Comparison of ENCODE assay signal across 1 cellular context in the genomic region with DNA sequence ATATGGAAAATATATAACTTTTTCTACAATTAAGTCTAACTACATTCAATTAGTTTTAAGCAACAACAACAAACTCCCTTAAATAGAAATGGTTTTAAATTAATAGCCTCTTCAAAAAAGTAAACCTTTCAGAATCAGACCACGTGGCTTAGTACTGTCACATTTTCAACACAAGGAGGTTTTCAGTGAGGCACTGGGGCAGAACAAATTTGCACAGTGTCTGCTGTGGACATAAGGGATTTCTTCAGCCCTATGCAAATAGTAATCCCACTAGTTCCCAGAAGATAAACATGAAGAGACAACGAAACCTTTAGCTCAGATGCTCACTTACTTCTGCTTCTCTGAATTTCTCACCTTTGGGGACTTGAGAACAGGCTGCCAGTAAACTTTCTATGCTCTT.
TF ChIP-seq lines count a peak whose summit lies in the region.

No MANE protein-coding gene starts in this region.

TF ChIP-seq in HepG2, 621 proteins besides CTCF, POLR2A, EP300 and RAD21 (continued from another document):
- TF ChIP-seq GPN1 (CRISPR knock-in tag; IDR thresholded peaks at IDR 0.05; ENCODE audit: borderline replicate concordance) (no peak), XRCC5 (optimal IDR thresholded peaks at IDR 0.05; ENCODE audit: low read length) (no peak), ZNF772 (CRISPR knock-in tag; IDR thresholded peaks at IDR 0.05) (peak; percentile 58; the same call in 1 of the 2 replicates), CENPT (CRISPR knock-in tag; IDR thresholded peaks at IDR 0.05; ENCODE audit: low read depth) (no peak), TFAP4 (IDR thresholded peaks at IDR 0.05; ENCODE audit: borderline replicate concordance, low read depth) (0 out of 2 replicates have a peak, but pooled peaks have one; percentile 39), ZNF605 (CRISPR knock-in tag; IDR thresholded peaks at IDR 0.05) (no peak), RBM22 (optimal IDR thresholded peaks at IDR 0.05; ENCODE audit: low read length) (no peak), ZMYM4 (CRISPR knock-in tag; IDR thresholded peaks at IDR 0.05) (peak; percentile 68), GATAD1 (CRISPR knock-in tag; IDR thresholded peaks at IDR 0.05) (peak; percentile 15; the same call in 1 of the 2 replicates), ZNF207 (IDR thresholded peaks at IDR 0.05; ENCODE audit: borderline replicate concordance) (no peak), KMT2A (CRISPR knock-in tag; IDR thresholded peaks at IDR 0.05) (no peak), ZNF850 (CRISPR knock-in tag; conservative IDR thresholded peaks at IDR 0.05) (no peak), NFYB (CRISPR knock-in tag; IDR thresholded peaks at IDR 0.05) (no peak), GATAD2A (CRISPR knock-in tag; IDR thresholded peaks at IDR 0.05) (peak; percentile 91), ZNF615 (CRISPR knock-in tag; IDR thresholded peaks at IDR 0.05; ENCODE audit: borderline replicate concordance) (no peak), FOXC1 (CRISPR knock-in tag; IDR thresholded peaks at IDR 0.05; ENCODE audit: borderline replicate concordance) (no peak), ZNF180 (CRISPR knock-in tag; IDR thresholded peaks at IDR 0.05; ENCODE audit: borderline replicate concordance, low read depth) (no peak), ZNF580 (CRISPR knock-in tag; IDR thresholded peaks at IDR 0.05; ENCODE audit: borderline replicate concordance, low read depth) (0 out of 2 replicates have a peak, but pooled peaks have one; percentile 40), GFI1 (CRISPR knock-in tag; IDR thresholded peaks at IDR 0.05; ENCODE audit: borderline replicate concordance) (peak; percentile 93), RCOR2 (CRISPR knock-in tag; IDR thresholded peaks at IDR 0.05) (0 out of 2 replicates have a peak, but pooled peaks have one; percentile 54), ZNF160 (CRISPR knock-in tag; IDR thresholded peaks at IDR 0.05) (no peak; the same call in 1 of the 2 replicates), SAFB2 (CRISPR knock-in tag; IDR thresholded peaks at IDR 0.05; ENCODE audit: borderline replicate concordance, low read depth) (no peak), HNF1B (CRISPR knock-in tag; IDR thresholded peaks at IDR 0.05) (no peak), NR2C2 (CRISPR knock-in tag; IDR thresholded peaks at IDR 0.05; ENCODE audit: borderline replicate concordance) (no peak), ZNF703 (CRISPR knock-in tag; IDR thresholded peaks at IDR 0.05; ENCODE audit: borderline replicate concordance) (peak; percentile 88), ISX (CRISPR knock-in tag; conservative IDR thresholded peaks at IDR 0.05) (no peak), HHEX (CRISPR knock-in tag; IDR thresholded peaks at IDR 0.05) (peak; percentile 99), ZSCAN9 (CRISPR knock-in tag; IDR thresholded peaks at IDR 0.05; ENCODE audit: borderline replicate concordance) (0 out of 2 replicates have a peak, but pooled peaks have one; percentile 33), AGO2 (optimal IDR thresholded peaks at IDR 0.05; ENCODE audit: low read depth, low read length) (no peak), ZNF788 (CRISPR knock-in tag; IDR thresholded peaks at IDR 0.05; ENCODE audit: borderline replicate concordance) (no peak), ZFP36 (IDR thresholded peaks at IDR 0.05; ENCODE audit: borderline replicate concordance, low read depth, low read length, partially characterized antibody) (peak; percentile 85), ZSCAN21 (CRISPR knock-in tag; IDR thresholded peaks at IDR 0.05; ENCODE audit: borderline replicate concordance) (no peak), FOXP1 (IDR thresholded peaks at IDR 0.05) (no peak), FOXP1 (CRISPR knock-in tag; IDR thresholded peaks at IDR 0.05) (peak; percentile 81), ELF1 (CRISPR knock-in tag; IDR thresholded peaks at IDR 0.05) (no peak), ZNF34 (CRISPR knock-in tag; IDR thresholded peaks at IDR 0.05; ENCODE audit: borderline replicate concordance) (no peak)
- TF ChIP-seq, protein P1, sequence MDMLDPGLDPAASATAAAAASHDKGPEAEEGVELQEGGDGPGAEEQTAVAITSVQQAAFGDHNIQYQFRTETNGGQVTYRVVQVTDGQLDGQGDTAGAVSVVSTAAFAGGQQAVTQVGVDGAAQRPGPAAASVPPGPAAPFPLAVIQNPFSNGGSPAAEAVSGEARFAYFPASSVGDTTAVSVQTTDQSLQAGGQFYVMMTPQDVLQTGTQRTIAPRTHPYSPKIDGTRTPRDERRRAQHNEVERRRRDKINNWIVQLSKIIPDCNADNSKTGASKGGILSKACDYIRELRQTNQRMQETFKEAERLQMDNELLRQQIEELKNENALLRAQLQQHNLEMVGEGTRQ (IDR thresholded peaks at IDR 0.05; ENCODE audit: low read depth, low read length), result peak; percentile 17; the same call in 1 of the 2 replicates
- TF ChIP-seq, protein P1 (CRISPR knock-in tag; IDR thresholded peaks at IDR 0.05; ENCODE audit: borderline replicate concordance), result peak; percentile 67; the same call in 1 of the 2 replicates
- TF ChIP-seq, protein P2, sequence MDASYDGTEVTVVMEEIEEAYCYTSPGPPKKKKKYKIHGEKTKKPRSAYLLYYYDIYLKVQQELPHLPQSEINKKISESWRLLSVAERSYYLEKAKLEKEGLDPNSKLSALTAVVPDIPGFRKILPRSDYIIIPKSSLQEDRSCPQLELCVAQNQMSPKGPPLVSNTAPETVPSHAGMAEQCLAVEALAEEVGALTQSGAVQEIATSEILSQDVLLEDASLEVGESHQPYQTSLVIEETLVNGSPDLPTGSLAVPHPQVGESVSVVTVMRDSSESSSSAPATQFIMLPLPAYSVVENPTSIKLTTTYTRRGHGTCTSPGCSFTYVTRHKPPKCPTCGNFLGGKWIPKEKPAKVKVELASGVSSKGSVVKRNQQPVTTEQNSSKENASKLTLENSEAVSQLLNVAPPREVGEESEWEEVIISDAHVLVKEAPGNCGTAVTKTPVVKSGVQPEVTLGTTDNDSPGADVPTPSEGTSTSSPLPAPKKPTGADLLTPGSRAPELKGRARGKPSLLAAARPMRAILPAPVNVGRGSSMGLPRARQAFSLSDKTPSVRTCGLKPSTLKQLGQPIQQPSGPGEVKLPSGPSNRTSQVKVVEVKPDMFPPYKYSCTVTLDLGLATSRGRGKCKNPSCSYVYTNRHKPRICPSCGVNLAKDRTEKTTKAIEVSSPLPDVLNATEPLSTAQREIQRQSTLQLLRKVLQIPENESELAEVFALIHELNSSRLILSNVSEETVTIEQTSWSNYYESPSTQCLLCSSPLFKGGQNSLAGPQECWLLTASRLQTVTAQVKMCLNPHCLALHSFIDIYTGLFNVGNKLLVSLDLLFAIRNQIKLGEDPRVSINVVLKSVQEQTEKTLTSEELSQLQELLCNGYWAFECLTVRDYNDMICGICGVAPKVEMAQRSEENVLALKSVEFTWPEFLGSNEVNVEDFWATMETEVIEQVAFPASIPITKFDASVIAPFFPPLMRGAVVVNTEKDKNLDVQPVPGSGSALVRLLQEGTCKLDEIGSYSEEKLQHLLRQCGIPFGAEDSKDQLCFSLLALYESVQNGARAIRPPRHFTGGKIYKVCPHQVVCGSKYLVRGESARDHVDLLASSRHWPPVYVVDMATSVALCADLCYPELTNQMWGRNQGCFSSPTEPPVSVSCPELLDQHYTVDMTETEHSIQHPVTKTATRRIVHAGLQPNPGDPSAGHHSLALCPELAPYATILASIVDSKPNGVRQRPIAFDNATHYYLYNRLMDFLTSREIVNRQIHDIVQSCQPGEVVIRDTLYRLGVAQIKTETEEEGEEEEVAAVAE (CRISPR knock-in tag; IDR thresholded peaks at IDR 0.05; ENCODE audit: borderline replicate concordance), result 0 out of 2 replicates have a peak, but pooled peaks have one; percentile 42
- TF ChIP-seq, protein P3, sequence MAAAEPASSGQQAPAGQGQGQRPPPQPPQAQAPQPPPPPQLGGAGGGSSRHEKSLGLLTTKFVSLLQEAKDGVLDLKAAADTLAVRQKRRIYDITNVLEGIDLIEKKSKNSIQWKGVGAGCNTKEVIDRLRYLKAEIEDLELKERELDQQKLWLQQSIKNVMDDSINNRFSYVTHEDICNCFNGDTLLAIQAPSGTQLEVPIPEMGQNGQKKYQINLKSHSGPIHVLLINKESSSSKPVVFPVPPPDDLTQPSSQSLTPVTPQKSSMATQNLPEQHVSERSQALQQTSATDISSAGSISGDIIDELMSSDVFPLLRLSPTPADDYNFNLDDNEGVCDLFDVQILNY (CRISPR knock-in tag; conservative IDR thresholded peaks at IDR 0.05), result no peak
- TF ChIP-seq, protein P4, sequence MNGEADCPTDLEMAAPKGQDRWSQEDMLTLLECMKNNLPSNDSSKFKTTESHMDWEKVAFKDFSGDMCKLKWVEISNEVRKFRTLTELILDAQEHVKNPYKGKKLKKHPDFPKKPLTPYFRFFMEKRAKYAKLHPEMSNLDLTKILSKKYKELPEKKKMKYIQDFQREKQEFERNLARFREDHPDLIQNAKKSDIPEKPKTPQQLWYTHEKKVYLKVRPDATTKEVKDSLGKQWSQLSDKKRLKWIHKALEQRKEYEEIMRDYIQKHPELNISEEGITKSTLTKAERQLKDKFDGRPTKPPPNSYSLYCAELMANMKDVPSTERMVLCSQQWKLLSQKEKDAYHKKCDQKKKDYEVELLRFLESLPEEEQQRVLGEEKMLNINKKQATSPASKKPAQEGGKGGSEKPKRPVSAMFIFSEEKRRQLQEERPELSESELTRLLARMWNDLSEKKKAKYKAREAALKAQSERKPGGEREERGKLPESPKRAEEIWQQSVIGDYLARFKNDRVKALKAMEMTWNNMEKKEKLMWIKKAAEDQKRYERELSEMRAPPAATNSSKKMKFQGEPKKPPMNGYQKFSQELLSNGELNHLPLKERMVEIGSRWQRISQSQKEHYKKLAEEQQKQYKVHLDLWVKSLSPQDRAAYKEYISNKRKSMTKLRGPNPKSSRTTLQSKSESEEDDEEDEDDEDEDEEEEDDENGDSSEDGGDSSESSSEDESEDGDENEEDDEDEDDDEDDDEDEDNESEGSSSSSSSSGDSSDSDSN (CRISPR knock-in tag; IDR thresholded peaks at IDR 0.05), result no peak
- TF ChIP-seq, protein P5, sequence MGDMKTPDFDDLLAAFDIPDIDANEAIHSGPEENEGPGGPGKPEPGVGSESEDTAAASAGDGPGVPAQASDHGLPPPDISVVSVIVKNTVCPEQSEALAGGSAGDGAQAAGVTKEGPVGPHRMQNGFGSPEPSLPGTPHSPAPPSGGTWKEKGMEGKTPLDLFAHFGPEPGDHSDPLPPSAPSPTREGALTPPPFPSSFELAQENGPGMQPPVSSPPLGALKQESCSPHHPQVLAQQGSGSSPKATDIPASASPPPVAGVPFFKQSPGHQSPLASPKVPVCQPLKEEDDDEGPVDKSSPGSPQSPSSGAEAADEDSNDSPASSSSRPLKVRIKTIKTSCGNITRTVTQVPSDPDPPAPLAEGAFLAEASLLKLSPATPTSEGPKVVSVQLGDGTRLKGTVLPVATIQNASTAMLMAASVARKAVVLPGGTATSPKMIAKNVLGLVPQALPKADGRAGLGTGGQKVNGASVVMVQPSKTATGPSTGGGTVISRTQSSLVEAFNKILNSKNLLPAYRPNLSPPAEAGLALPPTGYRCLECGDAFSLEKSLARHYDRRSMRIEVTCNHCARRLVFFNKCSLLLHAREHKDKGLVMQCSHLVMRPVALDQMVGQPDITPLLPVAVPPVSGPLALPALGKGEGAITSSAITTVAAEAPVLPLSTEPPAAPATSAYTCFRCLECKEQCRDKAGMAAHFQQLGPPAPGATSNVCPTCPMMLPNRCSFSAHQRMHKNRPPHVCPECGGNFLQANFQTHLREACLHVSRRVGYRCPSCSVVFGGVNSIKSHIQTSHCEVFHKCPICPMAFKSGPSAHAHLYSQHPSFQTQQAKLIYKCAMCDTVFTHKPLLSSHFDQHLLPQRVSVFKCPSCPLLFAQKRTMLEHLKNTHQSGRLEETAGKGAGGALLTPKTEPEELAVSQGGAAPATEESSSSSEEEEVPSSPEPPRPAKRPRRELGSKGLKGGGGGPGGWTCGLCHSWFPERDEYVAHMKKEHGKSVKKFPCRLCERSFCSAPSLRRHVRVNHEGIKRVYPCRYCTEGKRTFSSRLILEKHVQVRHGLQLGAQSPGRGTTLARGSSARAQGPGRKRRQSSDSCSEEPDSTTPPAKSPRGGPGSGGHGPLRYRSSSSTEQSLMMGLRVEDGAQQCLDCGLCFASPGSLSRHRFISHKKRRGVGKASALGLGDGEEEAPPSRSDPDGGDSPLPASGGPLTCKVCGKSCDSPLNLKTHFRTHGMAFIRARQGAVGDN (CRISPR knock-in tag; IDR thresholded peaks at IDR 0.05), result no peak
